In genomic region chr9:128886211-128886826, GRCh38 we compare ENCODE assay signal across 10 cellular contexts. TPM values are rescaled to one million over a fixed set of nuclear protein-coding genes. Genes with fewer than 3 reads are reported as not detected.
DNase-seq lines count a peak whose midpoint lies in the region; ATAC-seq and TF ChIP-seq lines count a peak whose summit lies in the region.
"Had no signal": no experiment of that assay in that cellular context is flagged by ENCODE, and none has a peak within 500 bp of the region (broad histone marks: within the 10 kb centered on the region; RNA-seq: fewer than 3 reads in every experiment).

No MANE protein-coding gene starts in this region.

- no peak for TF ChIP-seq CTCF in endothelial cell (IDR thresholded peaks at IDR 0.05; ENCODE audit: unreplicated experiment)
- no peak for TF ChIP-seq CTCF in brain microvascular endothelial cell (IDR thresholded peaks at IDR 0.05; ENCODE audit: low read depth, low read length, missing control alignments)

- peaks cover 4% of the 10 kb centered on the region for H3K27me3 Mint-ChIP-seq in activated naive CD4-positive, alpha-beta T cell treated with anti-CD3 and anti-CD28 coated beads, Interleukin-2, amount 10 ng/mL, durations not matched to agents 7 days and 5 days
- H3K27me3 Mint-ChIP-seq in endothelial cell (ENCODE audit: unreplicated experiment): peaks cover 8% of the 10 kb centered on the region
- H3K27me3 Mint-ChIP-seq: activated naive CD8-positive, alpha-beta T cell treated with anti-CD3 and anti-CD28 coated beads, Interleukin-2, amount 50 U/mL, for 24 hours had no signal

- peaks cover 75% of the 10 kb centered on the region for H3K4me1 Mint-ChIP-seq in activated naive CD4-positive, alpha-beta T cell treated with anti-CD3 and anti-CD28 coated beads, Interleukin-2, amount 10 ng/mL, durations not matched to agents 7 days and 5 days
- peaks cover 45% of the 10 kb centered on the region for H3K4me1 Mint-ChIP-seq in endothelial cell (ENCODE audit: unreplicated experiment)

- H3K27ac ChIP-seq in temporal lobe (ENCODE audit: low read depth, low read length) (peak overlapping the region; percentile 39), brain microvascular endothelial cell (no peak overlapping the region)
- H3K27ac ChIP-seq: ovary had no signal

- H3K4me3 Mint-ChIP-seq in activated naive CD4-positive, alpha-beta T cell treated with anti-CD3 and anti-CD28 coated beads, Interleukin-2, amount 10 ng/mL, durations not matched to agents 7 days and 5 days: no peak overlapping the region
- H3K4me3 Mint-ChIP-seq in endothelial cell (ENCODE audit: unreplicated experiment): peak overlapping the region; percentile 82
- H3K4me3 Mint-ChIP-seq: activated naive CD8-positive, alpha-beta T cell treated with anti-CD3 and anti-CD28 coated beads, Interleukin-2, amount 50 U/mL, for 24 hours had no signal

- H3K4me3 ChIP-seq in brain microvascular endothelial cell (ENCODE audit: low read depth, low read length): no peak overlapping the region
- H3K4me3 ChIP-seq: ovary had no signal

- no peak for ATAC-seq in HG03108 (IDR thresholded peaks at IDR 0.05; ENCODE audit: unreplicated experiment)
- ATAC-seq: activated naive CD8-positive, alpha-beta T cell treated with anti-CD3 and anti-CD28 coated beads, Interleukin-2, amount 50 U/mL, for 24 hours had no signal

- H3K27ac Mint-ChIP-seq in activated naive CD4-positive, alpha-beta T cell treated with anti-CD3 and anti-CD28 coated beads, Interleukin-2, amount 10 ng/mL, durations not matched to agents 7 days and 5 days: peak overlapping the region; percentile 83
- H3K27ac Mint-ChIP-seq in endothelial cell (ENCODE audit: unreplicated experiment): peak overlapping the region; percentile 43
- H3K27ac Mint-ChIP-seq: activated naive CD8-positive, alpha-beta T cell treated with anti-CD3 and anti-CD28 coated beads, Interleukin-2, amount 50 U/mL, for 24 hours had no signal

- CTCF ChIA-PET in activated naive CD4-positive, alpha-beta T cell treated with anti-CD3 and anti-CD28 coated beads, Interleukin-2, amount 10 ng/mL, durations not matched to agents 7 days and 5 days (lab: Charles Lee): no interaction called here

- in situ Hi-C loops in brain microvascular endothelial cell (cut with HindIII; ENCODE audit: low pct_ligation_motif_present, low sequenced_read_pairs): no loop called here

- peaks cover 27% of the 10 kb centered on the region for H3K36me3 ChIP-seq in brain microvascular endothelial cell (replicated peaks)
- H3K36me3 ChIP-seq: ovary had no signal

- no peaks in the 10 kb centered on the region for H3K27me3 ChIP-seq in brain microvascular endothelial cell (replicated peaks)
- H3K27me3 ChIP-seq: ovary had no signal

- DNase-seq in activated naive CD4-positive, alpha-beta T cell treated with anti-CD3 and anti-CD28 coated beads, Interleukin-2, amount 10 ng/mL, durations not matched to agents 7 days and 5 days: no peak
- DNase-seq in activated naive CD4-positive, alpha-beta T cell treated with Interleukin-2 at 50 U/mL for 16 hours: no peak
- no peak for DNase-seq in endothelial cell (ENCODE audit: low spot score)
- no peak for DNase-seq in brain microvascular endothelial cell
- DNase-seq: activated naive CD8-positive, alpha-beta T cell treated with anti-CD3 and anti-CD28 coated beads, Interleukin-2, amount 50 U/mL, for 24 hours; NCI-H2171; ovary had no signal

- H3K9me3 Mint-ChIP-seq in activated naive CD4-positive, alpha-beta T cell treated with anti-CD3 and anti-CD28 coated beads, Interleukin-2, amount 10 ng/mL, durations not matched to agents 7 days and 5 days: no peaks in the 10 kb centered on the region
- no peaks in the 10 kb centered on the region for H3K9me3 Mint-ChIP-seq in endothelial cell (ENCODE audit: unreplicated experiment)
- H3K9me3 Mint-ChIP-seq: activated naive CD8-positive, alpha-beta T cell treated with anti-CD3 and anti-CD28 coated beads, Interleukin-2, amount 50 U/mL, for 24 hours had no signal

- peaks cover 73% of the 10 kb centered on the region for H3K36me3 Mint-ChIP-seq in activated naive CD4-positive, alpha-beta T cell treated with anti-CD3 and anti-CD28 coated beads, Interleukin-2, amount 10 ng/mL, durations not matched to agents 7 days and 5 days
- peaks cover 12% of the 10 kb centered on the region for H3K36me3 Mint-ChIP-seq in endothelial cell (ENCODE audit: low read depth, unreplicated experiment)

RNA-seq across cellular contexts. Expression of gene LRRC8A, which starts 4.4 kb away (rescaled TPM):
- 54.3 TPM for total RNA-seq in endothelial cell (ENCODE audit: unreplicated experiment)
- 19.9 TPM for total RNA-seq in temporal lobe

RNA-seq across cellular contexts. Expression of gene KYAT1, which starts 4.6 kb away (rescaled TPM):
- total RNA-seq in endothelial cell (ENCODE audit: unreplicated experiment) (3.3 TPM), temporal lobe (9.1 TPM)

RNA-seq across cellular contexts. Expression of gene PHYHD1, which starts 34.5 kb away (rescaled TPM):
- total RNA-seq in endothelial cell (ENCODE audit: unreplicated experiment) (10.3 TPM), temporal lobe (1.2 TPM)
- total RNA-seq: H4 had no signal

RNA-seq across cellular contexts. Expression of gene SPOUT1, which starts 56.7 kb away (rescaled TPM):
- total RNA-seq in endothelial cell (ENCODE audit: unreplicated experiment) (62.1 TPM), temporal lobe (10.8 TPM)
